In genomic region chr2:54176577-54176976, GRCh38 we compare ENCODE assay signal across 9 cellular contexts.
A peak's percentile ranks its signal among the peaks of the same experiment; 100 is the strongest.
DNase-seq lines count a peak whose midpoint lies in the region; ATAC-seq lines count a peak whose summit lies in the region.
"Had no signal": no experiment of that assay in that cellular context is flagged by ENCODE, and none has a peak within 500 bp of the region (broad histone marks: within the 10 kb centered on the region; RNA-seq: fewer than 3 reads in every experiment).

No MANE protein-coding gene starts in this region.

- no peak overlapping the region for H3K27ac ChIP-seq in aorta (ENCODE audit: low read depth in 1 of 2, low read length in 2 of 2)
- H3K27ac ChIP-seq: skin epidermis had no signal

- H3K9me3 ChIP-seq in aorta (ENCODE audit: control insufficient read depth, low read length) = no peaks in the 10 kb centered on the region

- ATAC-seq in aorta (ENCODE audit: low FRiP score) (peak; percentile 56), HG03135 (IDR thresholded peaks at IDR 0.05; ENCODE audit: unreplicated experiment) (no peak)

- no peaks in the 10 kb centered on the region for H3K27me3 ChIP-seq in aorta (ENCODE audit: control insufficient read depth in 1 of 2, insufficient read depth in 2 of 2, low read length in 1 of 2)

- no peak overlapping the region for H3K4me3 ChIP-seq in aorta (ENCODE audit: low read length in 2 of 2)
- H3K4me3 ChIP-seq: skin epidermis had no signal

- H3K36me3 ChIP-seq in aorta (ENCODE audit: control insufficient read depth in 1 of 2, insufficient read depth in 2 of 2, low read length in 1 of 2) = no peaks in the 10 kb centered on the region

- H3K4me1 ChIP-seq in aorta (ENCODE audit: control insufficient read depth in 1 of 2, insufficient read depth in 2 of 2, low read length in 2 of 2) = no peaks in the 10 kb centered on the region

- intact Hi-C loops in aorta (cut with DNase I) = loop anchor here in 1 of 2 donors (10.0 kb wide), 1 partner anchor 528 kb away; no protein-coding TSS in a partner anchor

- 12 to 24% methylated on average over 2 of the region's 2 CpGs for WGBS in aorta, 2 donors

- DNase-seq in ELR (ENCODE audit: low read depth) (peak; percentile 55), M059J (ENCODE audit: low read depth) (peak; percentile 49), astrocyte of the hippocampus (ENCODE audit: low read depth, low spot score) (peak; percentile 74), islet precursor cell (peak; percentile 72), aorta (peak in 1 of 2 donors; percentile 81), NCI-H2029 (lab: John Stamatoyannopoulos, UW) (no peak), NCI-H1092 treated with DMSO at 0.1 percent for 48 hours (lab: John Stamatoyannopoulos, UW) (no peak)

Comparison
In these comparisons a context has a peak if more than half of its experiments do, and no peak if none do; other contexts are left out.
1. DNase-seq: peak in ELR (single experiment), M059J (single experiment), astrocyte of the hippocampus (single experiment) and islet precursor cell (single experiment); none in NCI-H2029 (single experiment) and NCI-H1092 treated with DMSO at 0.1 percent for 48 hours (single experiment).